In genomic region chr5:150302301-150303069, GRCh38 we compare ENCODE assay signal across 1 cellular context.
TF ChIP-seq lines count a peak whose summit lies in the region.

Gene ARSI (minus strand): TSS chr5:150302905. CDS start chr5:150302373, 532 bp downstream.

TF ChIP-seq in HepG2, 621 proteins besides CTCF, POLR2A, EP300 and RAD21 (continued from another document and continues in another):
- TF ChIP-seq ZMYM3 (CRISPR knock-in tag; IDR thresholded peaks at IDR 0.05), result 0 out of 2 replicates have a peak, but pooled peaks have one; percentile 14
- TF ChIP-seq GMEB1 (CRISPR knock-in tag; IDR thresholded peaks at IDR 0.05; ENCODE audit: borderline replicate concordance), result peak; percentile 21; the same call in 1 of the 2 replicates
- TF ChIP-seq ZNF891 (CRISPR knock-in tag; IDR thresholded peaks at IDR 0.05), result peak; percentile 25
- peak in 1 of 2 experiments; percentile 57; a peak in 1 of 4 replicates for TF ChIP-seq KLF16 (CRISPR knock-in tag; IDR thresholded peaks at IDR 0.05)
- TF ChIP-seq, protein P1, sequence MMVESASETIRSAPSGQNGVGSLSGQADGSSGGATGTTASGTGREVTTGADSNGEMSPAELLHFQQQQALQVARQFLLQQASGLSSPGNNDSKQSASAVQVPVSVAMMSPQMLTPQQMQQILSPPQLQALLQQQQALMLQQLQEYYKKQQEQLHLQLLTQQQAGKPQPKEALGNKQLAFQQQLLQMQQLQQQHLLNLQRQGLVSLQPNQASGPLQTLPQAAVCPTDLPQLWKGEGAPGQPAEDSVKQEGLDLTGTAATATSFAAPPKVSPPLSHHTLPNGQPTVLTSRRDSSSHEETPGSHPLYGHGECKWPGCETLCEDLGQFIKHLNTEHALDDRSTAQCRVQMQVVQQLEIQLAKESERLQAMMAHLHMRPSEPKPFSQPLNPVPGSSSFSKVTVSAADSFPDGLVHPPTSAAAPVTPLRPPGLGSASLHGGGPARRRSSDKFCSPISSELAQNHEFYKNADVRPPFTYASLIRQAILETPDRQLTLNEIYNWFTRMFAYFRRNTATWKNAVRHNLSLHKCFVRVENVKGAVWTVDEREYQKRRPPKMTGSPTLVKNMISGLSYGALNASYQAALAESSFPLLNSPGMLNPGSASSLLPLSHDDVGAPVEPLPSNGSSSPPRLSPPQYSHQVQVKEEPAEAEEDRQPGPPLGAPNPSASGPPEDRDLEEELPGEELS (CRISPR knock-in tag; IDR thresholded peaks at IDR 0.05), result 0 out of 2 replicates have a peak, but pooled peaks have one; percentile 2
- TF ChIP-seq PPARG (CRISPR knock-in tag; conservative IDR thresholded peaks at IDR 0.05), result 0 out of 2 replicates have a peak, but pooled peaks have one; percentile 17
- TF ChIP-seq ZNF749 (CRISPR knock-in tag; IDR thresholded peaks at IDR 0.05; ENCODE audit: borderline replicate concordance), result no peak
- 0 out of 2 replicates have a peak, but pooled peaks have one; percentile 49 for TF ChIP-seq ZNF564 (CRISPR knock-in tag; IDR thresholded peaks at IDR 0.05)
- TF ChIP-seq ZNF256 (CRISPR knock-in tag; conservative IDR thresholded peaks at IDR 0.05), result no peak
- TF ChIP-seq ZNF646 (CRISPR knock-in tag; IDR thresholded peaks at IDR 0.05), result no peak; the same call in 1 of the 2 replicates
- peak; percentile 19; the same call in 1 of the 2 replicates for TF ChIP-seq POLR2AphosphoS5 (IDR thresholded peaks at IDR 0.05; ENCODE audit: low read depth, low read length)
- TF ChIP-seq BORCS8-MEF2B (CRISPR knock-in tag; IDR thresholded peaks at IDR 0.05), result 0 out of 2 replicates have a peak, but pooled peaks have one; percentile 11
- TF ChIP-seq ZNF121 (CRISPR knock-in tag; IDR thresholded peaks at IDR 0.05), result 0 out of 2 replicates have a peak, but pooled peaks have one; percentile 40
- no peak for TF ChIP-seq CBX2 (IDR thresholded peaks at IDR 0.05; ENCODE audit: low read depth, low read length)
- no peak for TF ChIP-seq CBX2 (CRISPR knock-in tag; IDR thresholded peaks at IDR 0.05; ENCODE audit: low read depth)
- TF ChIP-seq ZNF761 (CRISPR knock-in tag; conservative IDR thresholded peaks at IDR 0.05), result 0 out of 2 replicates have a peak, but pooled peaks have one; percentile 41
- 0 out of 2 replicates have a peak, but pooled peaks have one; percentile 35 for TF ChIP-seq EED (CRISPR knock-in tag; IDR thresholded peaks at IDR 0.05)
- peak; percentile 40; the same call in 1 of the 2 replicates for TF ChIP-seq NR2C2 (CRISPR knock-in tag; IDR thresholded peaks at IDR 0.05; ENCODE audit: borderline replicate concordance)
- no peak for TF ChIP-seq SMARCC2 (IDR thresholded peaks at IDR 0.05)
- peak; percentile 27; the same call in 1 of the 2 replicates for TF ChIP-seq PHF20 (CRISPR knock-in tag; IDR thresholded peaks at IDR 0.05)
- peak; percentile 57; the same call in 1 of the 2 replicates for TF ChIP-seq KDM2A (CRISPR knock-in tag; IDR thresholded peaks at IDR 0.05; ENCODE audit: borderline replicate concordance, low read depth)
- 0 out of 2 replicates have a peak, but pooled peaks have one; percentile 24 for TF ChIP-seq RELA (CRISPR knock-in tag; IDR thresholded peaks at IDR 0.05)
- peak; percentile 60 for TF ChIP-seq XRCC5 (optimal IDR thresholded peaks at IDR 0.05; ENCODE audit: low read length)
- TF ChIP-seq HOXA3 (CRISPR knock-in tag; IDR thresholded peaks at IDR 0.05), result peak; percentile 30; the same call in 1 of the 2 replicates
- peak; percentile 12 for TF ChIP-seq YY1 (IDR thresholded peaks at IDR 0.05; ENCODE audit: insufficient read depth, insufficient replicate concordance, low read depth, low read length)
- TF ChIP-seq ZNF83 (CRISPR knock-in tag; IDR thresholded peaks at IDR 0.05; ENCODE audit: borderline replicate concordance), result no peak
- TF ChIP-seq MAZ (IDR thresholded peaks at IDR 0.05; ENCODE audit: borderline replicate concordance, low read depth, low read length), result no peak
- TF ChIP-seq MAZ (CRISPR knock-in tag; IDR thresholded peaks at IDR 0.05; ENCODE audit: low read depth), result peak; percentile 82; the same call in 1 of the 2 replicates
- TF ChIP-seq MXI1 (IDR thresholded peaks at IDR 0.05; ENCODE audit: borderline replicate concordance, low read depth, low read length), result no peak
- peak; percentile 38; the same call in 1 of the 2 replicates for TF ChIP-seq POLR2G (IDR thresholded peaks at IDR 0.05; ENCODE audit: low read depth, low read length)
- TF ChIP-seq HNRNPLL (IDR thresholded peaks at IDR 0.05; ENCODE audit: low read depth, low read length, poor library complexity, severe bottlenecking), result peak; percentile 50
- TF ChIP-seq ZNF44 (CRISPR knock-in tag; IDR thresholded peaks at IDR 0.05), result 0 out of 2 replicates have a peak, but pooled peaks have one; percentile 55
- no peak; the same call in 1 of the 2 replicates for TF ChIP-seq TGIF2 (CRISPR knock-in tag; IDR thresholded peaks at IDR 0.05)
- TF ChIP-seq E2F5 (CRISPR knock-in tag; conservative IDR thresholded peaks at IDR 0.05), result peak; percentile 58; the same call in 1 of the 2 replicates
- peak; percentile 72 for TF ChIP-seq ZNF687 (CRISPR knock-in tag; IDR thresholded peaks at IDR 0.05)
- TF ChIP-seq TBX2 (CRISPR knock-in tag; IDR thresholded peaks at IDR 0.05; ENCODE audit: borderline replicate concordance), result peak; percentile 75
- TF ChIP-seq MAFG (CRISPR knock-in tag; IDR thresholded peaks at IDR 0.05), result no peak
- 0 out of 2 replicates have a peak, but pooled peaks have one; percentile 45 for TF ChIP-seq ZNF350 (CRISPR knock-in tag; IDR thresholded peaks at IDR 0.05; ENCODE audit: borderline replicate concordance, low read depth)
- TF ChIP-seq BCL3 (CRISPR knock-in tag; IDR thresholded peaks at IDR 0.05), result 0 out of 2 replicates have a peak, but pooled peaks have one; percentile 39
- peak; percentile 96 for TF ChIP-seq AGO2 (optimal IDR thresholded peaks at IDR 0.05; ENCODE audit: low read depth, low read length)
- TF ChIP-seq ZNF264 (CRISPR knock-in tag; IDR thresholded peaks at IDR 0.05), result no peak
- no peak; the same call in 1 of the 2 replicates for TF ChIP-seq ISL2 (CRISPR knock-in tag; IDR thresholded peaks at IDR 0.05)
- TF ChIP-seq PCBP1 (IDR thresholded peaks at IDR 0.05; ENCODE audit: borderline replicate concordance, low read depth, low read length), result 0 out of 2 replicates have a peak, but pooled peaks have one; percentile 46
- no peak for TF ChIP-seq ZNF230 (CRISPR knock-in tag; IDR thresholded peaks at IDR 0.05)
- peak; percentile 76 for TF ChIP-seq RBM39 (IDR thresholded peaks at IDR 0.05; ENCODE audit: low read depth, low read length, poor library complexity, severe bottlenecking)
- TF ChIP-seq ZNF577 (CRISPR knock-in tag; IDR thresholded peaks at IDR 0.05; ENCODE audit: borderline replicate concordance, low read depth), result no peak
- peak; percentile 40 for TF ChIP-seq AGO1 (IDR thresholded peaks at IDR 0.05; ENCODE audit: low read depth, low read length, poor library complexity, severe bottlenecking)
- no peak for TF ChIP-seq ZNF572 (CRISPR knock-in tag; IDR thresholded peaks at IDR 0.05)
- TF ChIP-seq ZFY (CRISPR knock-in tag; IDR thresholded peaks at IDR 0.05), result peak; percentile 59; the same call in 1 of the 2 replicates
